ENCODE assay signal across 8 cellular contexts in the genomic region with DNA sequence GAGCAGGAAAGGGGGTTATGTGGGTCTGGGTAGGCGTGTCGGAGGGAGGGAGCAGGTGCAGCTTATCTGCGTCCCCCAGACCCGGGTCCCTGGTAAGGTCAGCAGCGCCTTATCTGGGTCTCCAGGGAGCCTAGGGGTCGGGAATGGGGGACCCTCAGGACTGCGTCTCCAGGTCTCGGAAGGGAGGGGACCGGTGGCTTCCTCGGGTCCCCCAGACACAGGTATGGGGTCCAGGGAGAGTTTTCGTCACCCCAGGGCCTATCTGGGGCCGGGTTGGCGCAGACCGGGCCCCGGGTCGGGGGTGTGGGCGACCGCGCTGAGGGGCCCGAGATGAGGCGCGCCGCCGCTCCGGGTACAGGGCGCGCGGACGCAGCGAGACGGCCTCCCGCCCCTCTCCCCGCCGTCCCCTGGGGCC. TPM values are rescaled to one million over a fixed set of nuclear protein-coding genes. Genes with fewer than 3 reads are reported as not detected.
DNase-seq lines count a peak whose midpoint lies in the region; ATAC-seq, FAIRE-seq and TF ChIP-seq lines count a peak whose summit lies in the region.

No MANE protein-coding gene starts in this region.

- peak overlapping the region; percentile 90 for H3K27ac Mint-ChIP-seq in Calu3 (ENCODE audit: unreplicated experiment)

- H3K4ac ChIP-seq in H1 (replicated peaks; ENCODE audit: insufficient read length, low read depth, low read length) (no peak overlapping the region), neuronal stem cell (ENCODE audit: low read length) (peak overlapping the region; percentile 43)

- H3K79me1 ChIP-seq in H1 (ENCODE audit: low read depth, low read length) (peaks cover 13% of the 10 kb centered on the region), neuronal stem cell (ENCODE audit: low read depth, low read length) (peaks cover 7% of the 10 kb centered on the region)

- H4K91ac ChIP-seq in H1 (replicated peaks; ENCODE audit: insufficient read length, low read length) (no peak overlapping the region), neuronal stem cell (ENCODE audit: low read depth, low read length, poor library complexity) (no peak overlapping the region)

- H3K36me3 ChIP-seq in NT2/D1 (ENCODE audit: insufficient read depth, insufficient read length, low read length) = peaks cover 63% of the 10 kb centered on the region
- H3K36me3 ChIP-seq in H1 (ENCODE audit: control insufficient read depth in 2 of 4, insufficient read depth in 4 of 4, low read length in 3 of 4) = peaks cover 2 to 21% (median 11%) of the 10 kb centered on the region in 4 experiments; a peak in 5 of 8 replicates
- H3K36me3 ChIP-seq in neuronal stem cell (replicated peaks in 1 of 2; ENCODE audit: control insufficient read depth in 2 of 2, insufficient read depth in 2 of 2, low read length in 2 of 2) = peaks cover 17 to 64% of the 10 kb centered on the region in 2 donors

- H4K20me1 ChIP-seq in H1 (replicated peaks in 1 of 2; ENCODE audit: control insufficient read depth in 1 of 2, insufficient read depth in 2 of 2, low read length in 2 of 2) = peaks cover 4 to 20% of the 10 kb centered on the region in 2 experiments

- no peak for TF ChIP-seq CTCF in Calu3 (IDR thresholded peaks at IDR 0.05; ENCODE audit: unreplicated experiment)
- TF ChIP-seq CTCF in H1 (IDR thresholded peaks at IDR 0.05; ENCODE audit: control extremely low read depth in 1 of 3, insufficient read depth in 1 of 3, low read depth in 1 of 3, low read length in 3 of 3) = no peak

- WGBS in H1 (ENCODE audit: extremely low coverage in 1 of 2, insufficient coverage in 1 of 2, insufficient read length in 1 of 2, insufficient replicate concordance in 2 of 2, low coverage in 1 of 2, low lambda C conversion rate in 2 of 2, missing lambda C conversion rate in 1 of 2), 2 experiments = 1% methylated on average over 29 of the region's 34 CpGs; no CpG with 5 or more reads in 1 of the 2 experiments
- no CpG with 5 or more reads among the region's 34 CpGs for WGBS in neuronal stem cell (ENCODE audit: extremely low coverage in 2 of 2, insufficient read length in 2 of 2, insufficient replicate concordance in 1 of 2), 2 donors

- H3K27me3 ChIP-seq in NT2/D1 (ENCODE audit: insufficient read depth, insufficient read length) (no peaks in the 10 kb centered on the region), H1 (replicated peaks in 1 of 4; ENCODE audit: control insufficient read depth in 3 of 4, extremely low read depth in 1 of 4, insufficient read depth in 3 of 4, low read length in 3 of 4) (no peaks in the 10 kb centered on the region; a peak in 2 of 7 replicates), neuronal stem cell (ENCODE audit: control insufficient read depth in 3 of 3, insufficient read depth in 3 of 3, low read depth in 1 of 3, low read length in 3 of 3) (no peaks in the 10 kb centered on the region)

- H3K9me3 Mint-ChIP-seq in Calu3 (ENCODE audit: low read depth, unreplicated experiment) = no peaks in the 10 kb centered on the region

- ATAC-seq in GM21723 (IDR thresholded peaks at IDR 0.05; ENCODE audit: unreplicated experiment) = peak; percentile 17

- H3K27ac ChIP-seq in H1 (ENCODE audit: low read depth, low read length) (peak overlapping the region; percentile 82), neuronal stem cell (replicated peaks; ENCODE audit: low read length) (peak overlapping the region; percentile 51)

- H3K23ac ChIP-seq in H1 (ENCODE audit: insufficient read length) (no peak overlapping the region), neuronal stem cell (ENCODE audit: low read depth, low read length, poor library complexity) (peak overlapping the region; percentile 40)

- TF ChIP-seq EP300 in H1 (IDR thresholded peaks at IDR 0.05; ENCODE audit: borderline replicate concordance in 1 of 2, low read depth in 2 of 2, low read length in 2 of 2) = no peak

- H2AFZ ChIP-seq in H1 (ENCODE audit: low read length) (no peak overlapping the region), neuronal stem cell (ENCODE audit: low read length) (peak overlapping the region; percentile 99)

- peak overlapping the region; percentile 83 to 98 for H3K4me2 ChIP-seq in H1 (ENCODE audit: insufficient read depth in 1 of 2, low read depth in 2 of 2, low read length in 2 of 2)
- peak overlapping the region; percentile 74 for H3K4me2 ChIP-seq in neuronal stem cell (ENCODE audit: insufficient read depth, low read length, poor library complexity, severe bottlenecking)

- H3K4me1 Mint-ChIP-seq in Calu3 (ENCODE audit: low read depth, unreplicated experiment) = peaks cover 59% of the 10 kb centered on the region

- no peak; a peak in 1 of 4 replicates for TF ChIP-seq RAD21 in H1 (IDR thresholded peaks at IDR 0.05 in 1 of 2, conservative IDR thresholded peaks at IDR 0.05 in 1 of 2; ENCODE audit: low read depth in 2 of 2, low read length in 2 of 2)

- H3K4me3 ChIP-seq in NT2/D1 (ENCODE audit: insufficient read length, low read depth) (peak overlapping the region; percentile 89), H1 (ENCODE audit: extremely low read depth in 1 of 4, insufficient read depth in 2 of 4, low read depth in 3 of 4, low read length in 4 of 4) (peak overlapping the region; percentile 53 to 99 (median 95)), neuronal stem cell (ENCODE audit: low read length in 2 of 2) (peak overlapping the region; percentile 97 to 99)

- TF ChIP-seq POLR2A in H1 (IDR thresholded peaks at IDR 0.05; ENCODE audit: control extremely low read depth in 1 of 2, low read depth in 2 of 2, low read length in 2 of 2) = no peak

- peak overlapping the region; percentile 38 for H3K56ac ChIP-seq in H1 (replicated peaks; ENCODE audit: insufficient read length, low read depth, low read length)

- H4K8ac ChIP-seq in H1 (ENCODE audit: extremely low read depth, insufficient read depth, low read length) (0 out of 2 replicates have a peak overlapping the region, but pooled peaks have one; percentile 41), neuronal stem cell (ENCODE audit: low read depth, low read length) (no peak overlapping the region)

- peaks cover 57% of the 10 kb centered on the region for H3K36me3 Mint-ChIP-seq in Calu3 (ENCODE audit: insufficient read depth, unreplicated experiment)

- H2BK12ac ChIP-seq in H1 (ENCODE audit: low read depth, low read length) (no peak overlapping the region), neuronal stem cell (ENCODE audit: low read length) (no peak overlapping the region)

- peak overlapping the region; percentile 31 for H4K5ac ChIP-seq in H1 (ENCODE audit: insufficient read length, low read depth, low read length)

- BruUV-seq in Calu3 (replicated peaks; lab: Mats Ljungman, UMichigan) = no TSS peak

- H3K4me1 ChIP-seq in NT2/D1 (ENCODE audit: insufficient read depth, insufficient read length) (peaks cover 2% of the 10 kb centered on the region), H1 (replicated peaks in 1 of 4; ENCODE audit: control insufficient read depth in 3 of 4, insufficient read depth in 4 of 4, low read length in 3 of 4) (peaks cover 0 to 25% (median 20%) of the 10 kb centered on the region in 4 experiments; a peak in 5 of 7 replicates), neuronal stem cell (ENCODE audit: control insufficient read depth in 2 of 2, insufficient read depth in 1 of 2, low read depth in 1 of 2, low read length in 2 of 2) (peaks cover 11 to 22% of the 10 kb centered on the region in 2 donors)

- CTCF ChIA-PET in Calu3 (lab: Charles Lee) = interaction anchor here (0.8 kb wide), 1 partner anchor 15 kb away, joined by 3 read pairs; no protein-coding TSS in a partner anchor
- CTCF ChIA-PET in H1 (lab: Charles Lee; ENCODE audit: partially characterized antibody) = no interaction called here

- H2AK5ac ChIP-seq in H1 (ENCODE audit: low read depth, low read length) = no peak overlapping the region
- peak overlapping the region; percentile 70 for H2AK5ac ChIP-seq in neuronal stem cell (ENCODE audit: low read depth, low read length)

- DNase-seq in Calu3 (no peak), NT2/D1 (ENCODE audit: low read depth, low spot score) (no peak), H1 (ENCODE audit: low read depth in 1 of 2, low spot score in 2 of 2) (no peak), neuronal stem cell (ENCODE audit: low spot score) (no peak), GOT3 (lab: John Stamatoyannopoulos, UW) (no peak), dermis blood vessel endothelial cell (no peak), DMS79 (lab: John Stamatoyannopoulos, UW) (no peak)

- peaks cover 11% of the 10 kb centered on the region; the same call in 1 of the 2 replicates for H3K23me2 ChIP-seq in H1 (ENCODE audit: low read depth, low read length)

- H2BK15ac ChIP-seq in H1 (ENCODE audit: low read length) = no peak overlapping the region
- no peak overlapping the region for H2BK15ac ChIP-seq in neuronal stem cell (ENCODE audit: low read length)

- H3K9ac ChIP-seq in NT2/D1 (ENCODE audit: insufficient read length, low read depth) (peak overlapping the region; percentile 94), H1 (replicated peaks in 1 of 4; ENCODE audit: extremely low read depth in 1 of 4, low read depth in 3 of 4, low read length in 3 of 4) (peak overlapping the region; percentile 78 to 100 (median 93)), neuronal stem cell (ENCODE audit: low read depth, low read length, poor library complexity) (peak overlapping the region; percentile 95)

- no peaks in the 10 kb centered on the region for H3K27me3 Mint-ChIP-seq in Calu3 (ENCODE audit: unreplicated experiment)

- H3K18ac ChIP-seq in H1 (ENCODE audit: extremely low read depth, low read length) = 0 out of 2 replicates have a peak overlapping the region, but pooled peaks have one; percentile 39
- peak overlapping the region; percentile 96 for H3K18ac ChIP-seq in neuronal stem cell (ENCODE audit: low read length)

- peaks cover 19 to 71% of the 10 kb centered on the region in 2 experiments for H3K79me2 ChIP-seq in H1 (ENCODE audit: control insufficient read depth in 1 of 2, insufficient read depth in 2 of 2, low read length in 2 of 2)

- H3K4me3 Mint-ChIP-seq in Calu3 (ENCODE audit: low read depth, unreplicated experiment) = peak overlapping the region; percentile 90

- intact Hi-C loops in Calu3 (cut with micrococcal nuclease; ENCODE audit: unreplicated experiment) = no loop called here

- POLR2A ChIA-PET in H1 (lab: Charles Lee; ENCODE audit: partially characterized antibody) = interaction anchor here (0.8 to 8.7 kb wide), 4 partner anchors 8 to 117 kb away, joined by 3 to 77 read pairs (median 4); no protein-coding TSS in a partner anchor

- H2BK5ac ChIP-seq in H1 (ENCODE audit: low read depth, low read length) = no peak overlapping the region
- H2BK5ac ChIP-seq in neuronal stem cell (ENCODE audit: low read length) = peak overlapping the region; percentile 77

- H2BK20ac ChIP-seq in H1 (ENCODE audit: low read length) = no peak overlapping the region

- H3K9me3 ChIP-seq in NT2/D1 (ENCODE audit: insufficient read depth, low read length) = no peaks in the 10 kb centered on the region
- H3K9me3 ChIP-seq in H1 (ENCODE audit: insufficient read depth in 2 of 2, low read depth in 1 of 2, low read length in 1 of 2) = no peaks in the 10 kb centered on the region
- no peaks in the 10 kb centered on the region for H3K9me3 ChIP-seq in neuronal stem cell (replicated peaks in 1 of 2; ENCODE audit: control insufficient read depth in 2 of 2, insufficient read depth in 1 of 2, low read depth in 1 of 2, low read length in 2 of 2)

- H3K14ac ChIP-seq in H1 (ENCODE audit: insufficient read length) (no peak overlapping the region), neuronal stem cell (ENCODE audit: low read length) (peak overlapping the region; percentile 10)

- FAIRE-seq in H1 (lab: Jason Lieb, UNC) = no peak

- H2BK120ac ChIP-seq in H1 (replicated peaks; ENCODE audit: low read depth, low read length) (no peak overlapping the region), neuronal stem cell (ENCODE audit: low read depth, low read length) (no peak overlapping the region)

RNA-seq across cellular contexts. Expression of a gene that starts 0.3 kb away (rescaled TPM):
- total RNA-seq in Calu3 (2022) (30.5 and 32.7 TPM in 2 replicates), dermis blood vessel endothelial cell (2.6 and 4.1 TPM in 2 replicates)
- 25.4 and 26.1 TPM in 2 replicates for total RNA-seq in H1 (2021; fragmentation: NEBNext Ultra II Directional; extraction: Animal tissue kit (Norgen Biotek cat#: 25700))
- polyA plus RNA-seq in H1 (2011; rRNA removed) = 20.6 and 26.7 TPM in 2 replicates
- 13.6 TPM for polyA plus RNA-seq in H1 (2011; cell fraction: cytosol; rRNA removed)
- polyA plus RNA-seq in H1 (2011; cell fraction: nucleus; rRNA removed) = 16.7 TPM
- 23.8 to 28.5 TPM (median 26.4 TPM) in 4 replicates for polyA plus RNA-seq in H1 (2012, experiment 1 of 2)
- polyA plus RNA-seq in H1 (2012, experiment 2 of 2) = 20.3 TPM
- 19.4 TPM for polyA plus RNA-seq in H1 (2013, experiment 1 of 2)
- polyA plus RNA-seq in H1 (2013, experiment 2 of 2) = 19.7 TPM
- polyA minus RNA-seq in H1 (2011; rRNA and poly(A)+ RNA removed) = 26.9 and 28.7 TPM in 2 replicates
- 20.6 TPM for polyA minus RNA-seq in H1 (2011; cell fraction: cytosol; rRNA and poly(A)+ RNA removed)
- polyA minus RNA-seq in H1 (2011; cell fraction: nucleus; rRNA and poly(A)+ RNA removed) = 18.4 TPM
- 35.6 TPM for polyA plus RNA-seq in neuronal stem cell (2013, experiment 1 of 2)
- polyA plus RNA-seq in neuronal stem cell (2013, experiment 2 of 2) = 34.8 TPM

RNA-seq across cellular contexts. Expression of a gene that starts 0.5 kb away (rescaled TPM):
- total RNA-seq in Calu3 (2022) (79.9 and 87.3 TPM in 2 replicates), dermis blood vessel endothelial cell (35.2 and 49.7 TPM in 2 replicates)
- total RNA-seq in H1 (2021; fragmentation: NEBNext Ultra II Directional; extraction: Animal tissue kit (Norgen Biotek cat#: 25700)) = 24.4 and 24.5 TPM in 2 replicates
- 19.4 and 23.5 TPM in 2 replicates for polyA plus RNA-seq in H1 (2011; rRNA removed)
- polyA plus RNA-seq in H1 (2011; cell fraction: cytosol; rRNA removed) = 23.1 TPM
- polyA plus RNA-seq in H1 (2011; cell fraction: nucleus; rRNA removed) = 27.9 TPM
- polyA plus RNA-seq in H1 (2012, experiment 1 of 2) = 19.9 to 22.6 TPM (median 21.3 TPM) in 4 replicates
- 21.9 TPM for polyA plus RNA-seq in H1 (2012, experiment 2 of 2)
- polyA plus RNA-seq in H1 (2013, experiment 1 of 2) = 27.9 TPM
- polyA plus RNA-seq in H1 (2013, experiment 2 of 2) = 31.3 TPM
- polyA minus RNA-seq in H1 (2011; rRNA and poly(A)+ RNA removed) = 30.4 and 33.9 TPM in 2 replicates
- 22.5 TPM for polyA minus RNA-seq in H1 (2011; cell fraction: cytosol; rRNA and poly(A)+ RNA removed)
- 26.9 TPM for polyA minus RNA-seq in H1 (2011; cell fraction: nucleus; rRNA and poly(A)+ RNA removed)
- 17.5 TPM for polyA plus RNA-seq in neuronal stem cell (2013, experiment 1 of 2)
- 18.2 TPM for polyA plus RNA-seq in neuronal stem cell (2013, experiment 2 of 2)
